In genomic region chr5:7881816-7882215, GRCh38 we compare ENCODE assay signal across 19 cellular contexts. TPM values are rescaled to one million over a fixed set of nuclear protein-coding genes. Genes with fewer than 3 reads are reported as not detected.
DNase-seq lines count a peak whose midpoint lies in the region; ATAC-seq and TF ChIP-seq lines count a peak whose summit lies in the region.
"Had no signal": no experiment of that assay in that cellular context is flagged by ENCODE, and none has a peak within 500 bp of the region (broad histone marks: within the 10 kb centered on the region; RNA-seq: fewer than 3 reads in every experiment).

No MANE protein-coding gene starts in this region.

- no peaks in the 10 kb centered on the region for H3K27me3 Mint-ChIP-seq in IgD-negative memory B cell

- H3K4me1 Mint-ChIP-seq in IgD-negative memory B cell, result peaks cover 0 to 6% (median 4%) of the 10 kb centered on the region in 3 donors

- H3K27ac Mint-ChIP-seq in IgD-negative memory B cell, result peak overlapping the region in 2 of 3 donors; percentile 6 to 45

- H3K4me3 Mint-ChIP-seq in IgD-negative memory B cell, result no peak overlapping the region

- no peak for ATAC-seq in HG03460 (IDR thresholded peaks at IDR 0.05; ENCODE audit: unreplicated experiment)

- H3K36me3 Mint-ChIP-seq in IgD-negative memory B cell, result peaks cover 9% of the 10 kb centered on the region

- H3K27ac ChIP-seq in dorsolateral prefrontal cortex (peak overlapping the region; percentile 3 to 99 (median 94)), temporal lobe (ENCODE audit: low read depth, low read length) (peak overlapping the region; percentile 99)

- peak overlapping the region in 12 of 59 donors; percentile 1 to 39 (median 10) for H3K4me3 ChIP-seq in dorsolateral prefrontal cortex

- DNase-seq in dorsolateral prefrontal cortex (peak in 7 of 10 donors; percentile 37 to 81 (median 63)), middle frontal gyrus (ENCODE audit: extremely low spot score, low spot score) (peak; percentile 20), NCI-H226 (no peak), NCI-H524 (lab: John Stamatoyannopoulos, UW) (no peak)
- DNase-seq: ACHN, BE2C, DMS153, EL, H7, Karpas-422, MM.1S, NCI-H1105, NCI-H1694 treated with DMSO at 0.1 percent for 48 hours, NCI-H446 treated with DMSO at 0.1 percent for 48 hours, NCI-H774, SHP77 had no signal

- intact Hi-C loops in dorsolateral prefrontal cortex (cut with DNase I), result loop anchor here in 1 of 2 donors (5.0 to 10.0 kb wide), 2 partner anchors 960 to 1323 kb away; no protein-coding TSS in a partner anchor

- no peaks in the 10 kb centered on the region for H3K9me3 Mint-ChIP-seq in IgD-negative memory B cell

- H3K27me3 ChIP-seq in dorsolateral prefrontal cortex, result no peaks in the 10 kb centered on the region
- H3K27me3 ChIP-seq: BE2C had no signal

- TF ChIP-seq CTCF in dorsolateral prefrontal cortex (IDR thresholded peaks at IDR 0.05 in 54 of 56, conservative IDR thresholded peaks at IDR 0.05 in 2 of 56; ENCODE audit: low read depth in 1 of 56, partially characterized antibody in 56 of 56), result no peak

RNA-seq across cellular contexts. Expression of gene MTRR, which starts 12.9 kb away (rescaled TPM):
- polyA plus RNA-seq in IgD-negative memory B cell, result 27.4 TPM
- total RNA-seq in dorsolateral prefrontal cortex (100 to 1,000 TPM in 1 of 120 experiments, 10 to 100 TPM in 119; 42.8 to 132 (median 64.0) TPM), temporal lobe (24.6 TPM)

RNA-seq across cellular contexts. Expression of gene FASTKD3, which starts 13.0 kb away (rescaled TPM):
- 11.2 TPM for polyA plus RNA-seq in IgD-negative memory B cell
- total RNA-seq in dorsolateral prefrontal cortex (10 to 100 TPM in 65 of 120 experiments, 1 to 10 TPM in 55; 4.4 to 16.7 (median 10.2) TPM), temporal lobe (13.3 TPM)

RNA-seq across cellular contexts. Expression of gene CFAP90, which starts 30.9 kb away (rescaled TPM):
- polyA plus RNA-seq in IgD-negative memory B cell, result not detected
- total RNA-seq in dorsolateral prefrontal cortex (10 to 100 TPM in 10 of 120 experiments, 1 to 10 TPM in 110; 2.5 to 20.4 (median 6.8) TPM), temporal lobe (2.7 TPM)
- total RNA-seq: H7 had no signal

Comparison
In these comparisons a context has a peak if more than half of its experiments do, and no peak if none do; other contexts are left out.
1. DNase-seq: peak in dorsolateral prefrontal cortex (7 of 10) and middle frontal gyrus (single experiment); none in NCI-H226 (single experiment) and NCI-H524 (0 of 2).